In the genomic region with DNA sequence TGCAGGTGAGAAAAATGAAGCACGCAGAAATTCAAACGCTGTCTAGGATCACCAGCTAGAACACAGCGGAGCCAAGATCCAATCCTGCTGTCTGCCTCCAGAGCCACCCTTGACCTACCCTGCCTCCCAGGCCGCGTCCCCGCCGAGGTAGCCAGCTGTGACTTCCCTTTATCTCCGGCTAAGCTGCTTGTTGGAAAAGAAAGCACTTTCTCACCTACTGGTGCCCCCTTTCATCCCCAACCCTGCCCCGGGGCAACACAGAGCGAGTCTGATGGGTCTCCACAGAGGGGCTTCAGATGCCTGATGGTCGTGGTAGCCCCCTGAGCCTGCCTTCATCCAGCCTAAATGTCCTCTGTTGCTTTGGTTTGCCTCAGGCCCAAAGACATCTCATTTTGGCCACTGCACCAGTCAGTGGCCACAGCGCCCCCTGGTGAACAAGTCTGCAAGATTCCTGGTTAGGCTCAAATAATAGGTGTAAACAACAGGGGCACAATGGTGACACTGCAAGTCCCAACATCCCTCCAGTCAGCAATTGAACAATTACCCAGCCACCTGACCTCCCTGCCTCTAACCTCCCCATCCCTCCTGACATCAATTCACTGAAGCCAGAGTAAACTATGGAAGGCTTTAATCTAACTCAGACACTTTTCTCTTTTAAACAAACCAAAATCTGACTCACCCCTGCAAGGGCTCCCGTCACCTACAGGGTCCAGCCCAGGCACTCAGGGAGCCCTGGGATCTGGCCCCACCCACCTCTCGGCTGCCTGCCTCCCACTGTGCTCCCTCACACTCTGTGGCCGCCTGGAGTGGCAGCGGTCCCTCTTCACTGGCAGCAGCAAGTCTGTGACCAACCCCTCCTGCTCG, we compare ENCODE assay signal across 8 cellular contexts. TPM values are rescaled to one million over a fixed set of nuclear protein-coding genes. Genes with fewer than 3 reads are reported as not detected.
DNase-seq lines count a peak whose midpoint lies in the region; TF ChIP-seq lines count a peak whose summit lies in the region.

No MANE protein-coding gene starts in this region.

- H3K27ac Mint-ChIP-seq in activated naive CD4-positive, alpha-beta T cell treated with anti-CD3 and anti-CD28 coated beads, Interleukin-2, amount 10 ng/mL, durations not matched to agents 7 days and 5 days, result peak overlapping the region; percentile 10
- H3K27ac Mint-ChIP-seq in glutamatergic neuron (ENCODE audit: unreplicated experiment), result peak overlapping the region; percentile 59

- no peak overlapping the region for H2AFZ ChIP-seq in SK-N-SH (ENCODE audit: low read depth)

- no peak for TF ChIP-seq EP300 in SK-N-SH (IDR thresholded peaks at IDR 0.05; ENCODE audit: borderline replicate concordance in 1 of 2, low read depth in 1 of 2, low read length in 1 of 2)

- H4K20me1 ChIP-seq in SK-N-SH (ENCODE audit: insufficient read depth), result no peaks in the 10 kb centered on the region

- no peak for TF ChIP-seq POLR2A in prostate gland (IDR thresholded peaks at IDR 0.05)

- H3K4me3 Mint-ChIP-seq in activated naive CD4-positive, alpha-beta T cell treated with anti-CD3 and anti-CD28 coated beads, Interleukin-2, amount 10 ng/mL, durations not matched to agents 7 days and 5 days, result no peak overlapping the region
- no peak overlapping the region for H3K4me3 Mint-ChIP-seq in glutamatergic neuron (ENCODE audit: unreplicated experiment)

- POLR2A ChIA-PET in SK-N-SH (lab: Yijun Ruan, JAX), result no interaction called here

- H3K4me1 Mint-ChIP-seq in activated naive CD4-positive, alpha-beta T cell treated with anti-CD3 and anti-CD28 coated beads, Interleukin-2, amount 10 ng/mL, durations not matched to agents 7 days and 5 days, result peaks cover 17% of the 10 kb centered on the region
- peaks cover 16% of the 10 kb centered on the region for H3K4me1 Mint-ChIP-seq in glutamatergic neuron (ENCODE audit: low read depth, unreplicated experiment)

- peak; percentile 89 for TF ChIP-seq CTCF in SK-N-SH (IDR thresholded peaks at IDR 0.05)
- TF ChIP-seq CTCF in glutamatergic neuron (IDR thresholded peaks at IDR 0.05; ENCODE audit: partially characterized antibody, unreplicated experiment), result peak; percentile 91
- peak; percentile 66 to 85 (median 70) for TF ChIP-seq CTCF in prostate gland (IDR thresholded peaks at IDR 0.05)

- peaks cover 32% of the 10 kb centered on the region for H3F3A ChIP-seq in SK-N-SH (replicated peaks; ENCODE audit: insufficient read depth)

- peaks cover 26% of the 10 kb centered on the region for H3K36me3 Mint-ChIP-seq in activated naive CD4-positive, alpha-beta T cell treated with anti-CD3 and anti-CD28 coated beads, Interleukin-2, amount 10 ng/mL, durations not matched to agents 7 days and 5 days
- no peaks in the 10 kb centered on the region for H3K36me3 Mint-ChIP-seq in glutamatergic neuron (ENCODE audit: unreplicated experiment)

- peaks cover 14 to 16% of the 10 kb centered on the region in 2 experiments for H3K36me3 ChIP-seq in SK-N-SH (replicated peaks in 1 of 2; ENCODE audit: control insufficient read depth in 1 of 2, insufficient read depth in 2 of 2, low read length in 1 of 2)
- no peaks in the 10 kb centered on the region for H3K36me3 ChIP-seq in prostate gland

- WGBS in SK-N-SH (ENCODE audit: low lambda C conversion rate), result 68% methylated on average over 16 of the region's 17 CpGs
- 72% methylated on average over 17 of the region's 17 CpGs for WGBS in prostate gland

- H3K27ac ChIP-seq in SK-N-SH (ENCODE audit: low read depth in 2 of 2, low read length in 1 of 2) (peak overlapping the region in 1 of 2 experiments; percentile 28; a peak in 1 of 4 replicates), prostate gland (no peak overlapping the region)

- H3K4me2 ChIP-seq in SK-N-SH, result no peak overlapping the region

- no peaks in the 10 kb centered on the region for H3K9me3 ChIP-seq in SK-N-SH
- H3K9me3 ChIP-seq in prostate gland, result no peaks in the 10 kb centered on the region

- peak; percentile 76 for TF ChIP-seq RAD21 in SK-N-SH (IDR thresholded peaks at IDR 0.05; ENCODE audit: low read length)

- H3K27me3 Mint-ChIP-seq in activated naive CD4-positive, alpha-beta T cell treated with anti-CD3 and anti-CD28 coated beads, Interleukin-2, amount 10 ng/mL, durations not matched to agents 7 days and 5 days, result no peaks in the 10 kb centered on the region
- H3K27me3 Mint-ChIP-seq in glutamatergic neuron (ENCODE audit: unreplicated experiment), result no peaks in the 10 kb centered on the region

- peaks cover 24 to 27% of the 10 kb centered on the region in 2 experiments for H3K4me1 ChIP-seq in SK-N-SH (ENCODE audit: control insufficient read depth in 1 of 2, insufficient read depth in 2 of 2, low read depth in 1 of 2, low read length in 1 of 2)
- H3K4me1 ChIP-seq in prostate gland (replicated peaks), result no peaks in the 10 kb centered on the region

- H3K27me3 ChIP-seq in SK-N-SH (ENCODE audit: insufficient read depth) (no peaks in the 10 kb centered on the region), prostate gland (replicated peaks; ENCODE audit: insufficient read depth) (no peaks in the 10 kb centered on the region)

- H3K4me3 ChIP-seq in SK-N-SH (ENCODE audit: low read depth in 2 of 2, low read length in 1 of 2) (no peak overlapping the region; a peak in 1 of 4 replicates), prostate gland (no peak overlapping the region)

- intact Hi-C loops in prostate gland (cut with DNase I), result loop anchor here (5.0 to 10.0 kb wide), 2 partner anchors 65 to 253 kb away; no protein-coding TSS in a partner anchor

- H3K9me3 Mint-ChIP-seq in activated naive CD4-positive, alpha-beta T cell treated with anti-CD3 and anti-CD28 coated beads, Interleukin-2, amount 10 ng/mL, durations not matched to agents 7 days and 5 days, result no peaks in the 10 kb centered on the region
- no peaks in the 10 kb centered on the region for H3K9me3 Mint-ChIP-seq in glutamatergic neuron (ENCODE audit: unreplicated experiment)

- 0 out of 2 replicates have a peak, but pooled peaks cover 9% of the 10 kb centered on the region for H3K79me2 ChIP-seq in SK-N-SH (ENCODE audit: insufficient read depth)

- DNase-seq in NCI-H2171 (lab: John Stamatoyannopoulos, UW), result peak; percentile 25
- no peak for DNase-seq in NCI-H2171 treated with DMSO at 0.1 percent for 48 hours (lab: John Stamatoyannopoulos, UW)
- DNase-seq in HT1080 (ENCODE audit: low read depth), result peak; percentile 62
- peak; percentile 74 for DNase-seq in SK-N-SH
- DNase-seq in activated naive CD4-positive, alpha-beta T cell treated with anti-CD3 and anti-CD28 coated beads, Interleukin-2, amount 10 ng/mL, durations not matched to agents 7 days and 5 days, result peak; percentile 80
- DNase-seq in glutamatergic neuron, result peak; percentile 85
- peak; percentile 56 for DNase-seq in prostate gland (ENCODE audit: low spot score)
- DNase-seq in SW 1271 (lab: John Stamatoyannopoulos, UW), result no peak

- H3K9me2 ChIP-seq in SK-N-SH, result no peaks in the 10 kb centered on the region

- H3K9ac ChIP-seq in SK-N-SH, result no peak overlapping the region

- CTCF ChIA-PET in SK-N-SH (lab: Yijun Ruan, JAX), result interaction anchor here (0.6 to 1.8 kb wide), 30 partner anchors 10 to 479 kb away, joined by 3 to 14 read pairs (median 3); no protein-coding TSS in a partner anchor
- CTCF ChIA-PET in activated naive CD4-positive, alpha-beta T cell treated with anti-CD3 and anti-CD28 coated beads, Interleukin-2, amount 10 ng/mL, durations not matched to agents 7 days and 5 days (lab: Charles Lee), result interaction anchor here (0.6 to 3.4 kb wide), 29 partner anchors 8 to 363 kb away, joined by 3 to 13 read pairs (median 3); a partner anchor contains a TSS

TF ChIP-seq in SK-N-SH, 30 proteins besides CTCF, POLR2A, EP300 and RAD21:
- TF ChIP-seq JUND (IDR thresholded peaks at IDR 0.05) (no peak), SMC3 (IDR thresholded peaks at IDR 0.05; ENCODE audit: low read depth, low read length) (peak; percentile 80), POLR2AphosphoS5 (IDR thresholded peaks at IDR 0.05; ENCODE audit: low read depth, low read length) (no peak), RCOR1 (IDR thresholded peaks at IDR 0.05; ENCODE audit: low read length) (no peak)
- TF ChIP-seq, protein P1, sequence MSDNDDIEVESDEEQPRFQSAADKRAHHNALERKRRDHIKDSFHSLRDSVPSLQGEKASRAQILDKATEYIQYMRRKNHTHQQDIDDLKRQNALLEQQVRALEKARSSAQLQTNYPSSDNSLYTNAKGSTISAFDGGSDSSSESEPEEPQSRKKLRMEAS (IDR thresholded peaks at IDR 0.05; ENCODE audit: low read depth), result 0 out of 2 replicates have a peak, but pooled peaks have one; percentile 13
- TF ChIP-seq, protein P2, sequence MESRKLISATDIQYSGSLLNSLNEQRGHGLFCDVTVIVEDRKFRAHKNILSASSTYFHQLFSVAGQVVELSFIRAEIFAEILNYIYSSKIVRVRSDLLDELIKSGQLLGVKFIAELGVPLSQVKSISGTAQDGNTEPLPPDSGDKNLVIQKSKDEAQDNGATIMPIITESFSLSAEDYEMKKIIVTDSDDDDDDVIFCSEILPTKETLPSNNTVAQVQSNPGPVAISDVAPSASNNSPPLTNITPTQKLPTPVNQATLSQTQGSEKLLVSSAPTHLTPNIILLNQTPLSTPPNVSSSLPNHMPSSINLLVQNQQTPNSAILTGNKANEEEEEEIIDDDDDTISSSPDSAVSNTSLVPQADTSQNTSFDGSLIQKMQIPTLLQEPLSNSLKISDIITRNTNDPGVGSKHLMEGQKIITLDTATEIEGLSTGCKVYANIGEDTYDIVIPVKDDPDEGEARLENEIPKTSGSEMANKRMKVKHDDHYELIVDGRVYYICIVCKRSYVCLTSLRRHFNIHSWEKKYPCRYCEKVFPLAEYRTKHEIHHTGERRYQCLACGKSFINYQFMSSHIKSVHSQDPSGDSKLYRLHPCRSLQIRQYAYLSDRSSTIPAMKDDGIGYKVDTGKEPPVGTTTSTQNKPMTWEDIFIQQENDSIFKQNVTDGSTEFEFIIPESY (IDR thresholded peaks at IDR 0.05; ENCODE audit: borderline replicate concordance, low read depth), result no peak

RNA-seq across cellular contexts. Expression of a gene that starts 27.3 kb away (rescaled TPM):
- not detected in 2 replicates for total RNA-seq in HT1080 (2014; rRNA removed; shearing (Covaris generic))
- not detected in 2 replicates for polyA plus RNA-seq in HT1080 (2015; cell fraction: cytosol; rRNA removed)
- polyA plus RNA-seq in HT1080 (2015; cell fraction: nucleus; rRNA removed), result 0.14 TPM in 1 of 2 replicates, not detected in the other
- polyA plus RNA-seq in SK-N-SH (2012; rRNA removed), result 0.10 and 0.16 TPM in 2 replicates
- 0.05 and 0.08 TPM in 2 replicates for polyA plus RNA-seq in SK-N-SH (2012; cell fraction: cytosol; rRNA removed)
- 0.68 and 1.3 TPM in 2 replicates for polyA plus RNA-seq in SK-N-SH (2012; cell fraction: nucleus; rRNA removed)
- total RNA-seq in glutamatergic neuron (ENCODE audit: unreplicated experiment) (not detected), prostate gland (under 1 TPM in 1 of 2 donors, not detected in 1; 0.55 TPM)

RNA-seq across cellular contexts. Expression of a gene that starts 51.4 kb away (rescaled TPM):
- 38.2 and 46.3 TPM in 2 replicates for total RNA-seq in HT1080 (2014; rRNA removed; shearing (Covaris generic))
- 34.2 and 38.6 TPM in 2 replicates for polyA plus RNA-seq in HT1080 (2015; cell fraction: cytosol; rRNA removed)
- polyA plus RNA-seq in HT1080 (2015; cell fraction: nucleus; rRNA removed), result 23.1 and 29.1 TPM in 2 replicates
- polyA plus RNA-seq in SK-N-SH (2012; rRNA removed), result 73.7 and 75.9 TPM in 2 replicates
- polyA plus RNA-seq in SK-N-SH (2012; cell fraction: cytosol; rRNA removed), result 56.1 and 71.8 TPM in 2 replicates
- 50.7 and 59.4 TPM in 2 replicates for polyA plus RNA-seq in SK-N-SH (2012; cell fraction: nucleus; rRNA removed)
- total RNA-seq in glutamatergic neuron (ENCODE audit: unreplicated experiment) (28.4 TPM), prostate gland (10 to 100 TPM; 23.3 to 85.7 TPM)

Comparison
In these comparisons a context has a peak if more than half of its experiments do, and no peak if none do; other contexts are left out.
1. DNase-seq: peak in NCI-H2171 (single experiment), HT1080 (single experiment), SK-N-SH (single experiment), activated naive CD4-positive, alpha-beta T cell treated with anti-CD3 and anti-CD28 coated beads, Interleukin-2, amount 10 ng/mL, durations not matched to agents 7 days and 5 days (single experiment), glutamatergic neuron (single experiment) and prostate gland (single experiment); none in NCI-H2171 treated with DMSO at 0.1 percent for 48 hours (single experiment) and SW 1271 (0 of 2).
2. Peak in every context shown above with its lines, with median percentiles within 50 percentile points of each other: CTCF ChIP-seq.